Comparison of ENCODE assay signal across 16 cellular contexts in genomic region chr17:42058018-42058417, GRCh38. TPM values are rescaled to one million over a fixed set of nuclear protein-coding genes. Genes with fewer than 3 reads are reported as not detected.
"Had no signal": no experiment of that assay in that cellular context is flagged by ENCODE, and none has a peak within 500 bp of the region (broad histone marks: within the 10 kb centered on the region; RNA-seq: fewer than 3 reads in every experiment).

No MANE protein-coding gene starts in this region.

- H3K27ac ChIP-seq: dorsolateral prefrontal cortex, heart left ventricle, pancreas, thyroid gland had no signal

- ATAC-seq: heart left ventricle, left colon, mucosa of descending colon, natural killer cell, pancreas had no signal

- H3K9me3 ChIP-seq: heart left ventricle, mucosa of descending colon, pancreas, thyroid gland had no signal

- DNase-seq: cortex of kidney; dorsolateral prefrontal cortex; effector CD8-positive, alpha-beta T cell; heart left ventricle; hippocampal formation; left colon; mucosa of descending colon; natural killer cell; occipital lobe; pancreas; stimulated activated CD4-positive, alpha-beta T cell treated with anti-CD3 and anti-CD28 coated beads, Interleukin-2, amount 100 ng/mL, for 48 hours; stimulated activated naive CD4-positive, alpha-beta T cell treated with Interleukin-2 at 50 U/mL for 16 hours; thyroid gland had no signal

- H3K4me1 ChIP-seq: pancreas, thyroid gland had no signal

- H3K36me3 ChIP-seq: heart left ventricle, pancreas, thyroid gland had no signal

- H3K27me3 ChIP-seq: pancreas, thyroid gland had no signal

- H3K4me3 ChIP-seq: dorsolateral prefrontal cortex, heart left ventricle, mucosa of descending colon, pancreas, smooth muscle cell, thyroid gland had no signal

RNA-seq across cellular contexts. Expression of gene ZNF385C, which starts 40.3 kb away (rescaled TPM):
- total RNA-seq: glomerular endothelial cell had no signal

RNA-seq across cellular contexts. Expression of gene DHX58, which starts 54.5 kb away (rescaled TPM):
- total RNA-seq: neural crest cell had no signal
